In the genomic region with DNA sequence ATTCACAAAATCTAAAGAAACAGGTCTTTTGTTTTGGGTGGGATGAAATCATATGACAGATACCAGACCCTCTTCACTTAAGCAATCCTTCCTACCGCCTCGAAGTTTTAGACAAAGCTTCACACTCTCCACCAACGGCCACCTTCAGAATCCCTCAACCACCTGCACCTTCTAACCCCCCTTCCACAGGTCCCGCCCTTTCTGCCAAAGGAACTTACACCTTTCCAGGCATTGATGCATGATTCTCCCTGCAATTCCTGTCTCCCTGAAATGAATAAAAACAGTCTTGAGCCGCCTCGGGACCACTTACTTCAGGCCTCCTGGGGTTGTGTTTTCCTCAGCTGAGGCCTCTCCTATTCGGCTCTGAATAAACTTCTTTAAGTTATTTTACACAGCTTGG, we compare ENCODE assay signal across 9 cellular contexts. TPM values are rescaled to one million over a fixed set of nuclear protein-coding genes. Genes with fewer than 3 reads are reported as not detected.
DNase-seq lines count a peak whose midpoint lies in the region; ATAC-seq and TF ChIP-seq lines count a peak whose summit lies in the region.
"Had no signal": no experiment of that assay in that cellular context is flagged by ENCODE, and none has a peak within 500 bp of the region (broad histone marks: within the 10 kb centered on the region; RNA-seq: fewer than 3 reads in every experiment).

No MANE protein-coding gene starts in this region.

- intact Hi-C loops in CD4-positive, alpha-beta memory T cell (cut with micrococcal nuclease), result no loop called here
- intact Hi-C loops in OCI-LY7 (cut with micrococcal nuclease; ENCODE audit: unreplicated experiment), result no loop called here

- no peaks in the 10 kb centered on the region for H3K27me3 ChIP-seq in CD4-positive, alpha-beta memory T cell (ENCODE audit: insufficient read depth, low read length)
- H3K27me3 ChIP-seq in OCI-LY1 (ENCODE audit: insufficient read depth, low read length) (no peaks in the 10 kb centered on the region), esophagus (ENCODE audit: control insufficient read depth in 1 of 2, insufficient read depth in 2 of 2, low read length in 2 of 2) (no peaks in the 10 kb centered on the region)

- peaks cover 0 to 47% (median 17%) of the 10 kb centered on the region in 8 donors for H3K9me3 Mint-ChIP-seq in CD4-positive, alpha-beta memory T cell
- H3K9me3 Mint-ChIP-seq in osteocyte (ENCODE audit: unreplicated experiment), result no peaks in the 10 kb centered on the region

- ATAC-seq in esophagus mucosa (no peak), HG03565 (IDR thresholded peaks at IDR 0.05; ENCODE audit: unreplicated experiment) (no peak)

- TF ChIP-seq CTCF in OCI-LY1 (IDR thresholded peaks at IDR 0.05; ENCODE audit: low read length) (no peak), osteocyte (IDR thresholded peaks at IDR 0.05) (no peak), OCI-LY7 (conservative IDR thresholded peaks at IDR 0.05; ENCODE audit: low read length) (no peak)

- no peaks in the 10 kb centered on the region for H3F3A ChIP-seq in OCI-LY1 (ENCODE audit: insufficient read depth, low read length)

- no peaks in the 10 kb centered on the region for H4K20me1 ChIP-seq in OCI-LY1 (ENCODE audit: insufficient read depth, low read length)
- no peaks in the 10 kb centered on the region for H4K20me1 ChIP-seq in OCI-LY7 (ENCODE audit: insufficient read depth, low read length)

- no peak overlapping the region for H3K4me3 ChIP-seq in CD4-positive, alpha-beta memory T cell (ENCODE audit: low read length in 2 of 2)
- H3K4me3 ChIP-seq in OCI-LY1 (ENCODE audit: low read depth, low read length, poor library complexity, severe bottlenecking), result peak overlapping the region; percentile 69
- peak overlapping the region; percentile 29 to 81 for H3K4me3 ChIP-seq in esophagus (ENCODE audit: low read depth in 1 of 2, low read length in 2 of 2)
- H3K4me3 ChIP-seq in OCI-LY7 (ENCODE audit: low read depth, low read length, poor library complexity, severe bottlenecking), result no peak overlapping the region

- no TSS peak for BruUV-seq in OCI-LY7 (replicated peaks; lab: Mats Ljungman, UMichigan)

- H2AFZ ChIP-seq in OCI-LY1 (ENCODE audit: low read length), result no peak overlapping the region
- no peak overlapping the region for H2AFZ ChIP-seq in OCI-LY7 (ENCODE audit: low read length)

- peaks cover 7 to 9% of the 10 kb centered on the region in 2 donors for H3K36me3 Mint-ChIP-seq in CD4-positive, alpha-beta memory T cell
- peaks cover 12% of the 10 kb centered on the region for H3K36me3 Mint-ChIP-seq in osteocyte (ENCODE audit: unreplicated experiment)

- 23 to 34% methylated on average over 7 of the region's 7 CpGs for WGBS in esophagus, 2 donors

- peak overlapping the region in 2 of 7 donors; percentile 6 to 79 for H3K27ac Mint-ChIP-seq in CD4-positive, alpha-beta memory T cell
- peak overlapping the region; percentile 91 for H3K27ac Mint-ChIP-seq in osteocyte (ENCODE audit: unreplicated experiment)

- H3K4me1 Mint-ChIP-seq in CD4-positive, alpha-beta memory T cell, result peaks cover 0 to 15% (median 4%) of the 10 kb centered on the region in 4 donors
- peaks cover 16% of the 10 kb centered on the region for H3K4me1 Mint-ChIP-seq in osteocyte (ENCODE audit: unreplicated experiment)

- no peaks in the 10 kb centered on the region for H3K36me3 ChIP-seq in CD4-positive, alpha-beta memory T cell (ENCODE audit: insufficient read depth, low read length)
- H3K36me3 ChIP-seq in OCI-LY1 (ENCODE audit: insufficient read depth, low read length), result no peaks in the 10 kb centered on the region
- no peaks in the 10 kb centered on the region for H3K36me3 ChIP-seq in esophagus (ENCODE audit: control insufficient read depth in 2 of 2, insufficient read depth in 2 of 2, low read length in 1 of 2)
- no peaks in the 10 kb centered on the region; the same call in 1 of the 2 replicates for H3K36me3 ChIP-seq in OCI-LY7 (ENCODE audit: insufficient read depth, low read length)

- POLR2A ChIA-PET in CD4-positive, alpha-beta memory T cell (lab: Charles Lee; ENCODE audit: partially characterized antibody), result interaction anchor here (1.3 kb wide), 1 partner anchor 111 kb away, joined by 3 read pairs; no protein-coding TSS in a partner anchor
- POLR2A ChIA-PET in OCI-LY7 (lab: Charles Lee), result no interaction called here

- CTCF ChIA-PET in CD4-positive, alpha-beta memory T cell (lab: Charles Lee; ENCODE audit: partially characterized antibody), result interaction anchor here (1.2 kb wide), 1 partner anchor 25 kb away, joined by 3 read pairs; no protein-coding TSS in a partner anchor
- CTCF ChIA-PET in OCI-LY7 (lab: Charles Lee; ENCODE audit: unreplicated experiment), result no interaction called here

- H3K79me2 ChIP-seq in OCI-LY1 (ENCODE audit: insufficient read depth, low read length) (no peaks in the 10 kb centered on the region), OCI-LY7 (ENCODE audit: insufficient read depth, low read depth, low read length) (no peaks in the 10 kb centered on the region)

- no peak overlapping the region for H3K27ac ChIP-seq in CD4-positive, alpha-beta memory T cell (ENCODE audit: low read depth, low read length)
- H3K27ac ChIP-seq in OCI-LY1 (ENCODE audit: low read depth, low read length, poor library complexity, severe bottlenecking) (peak overlapping the region; percentile 29), esophagus (ENCODE audit: low read depth in 2 of 2, low read length in 1 of 2) (peak overlapping the region in 1 of 2 donors; percentile 49), OCI-LY7 (ENCODE audit: low read depth, low read length, poor library complexity, severe bottlenecking) (no peak overlapping the region)

- H3K9me3 ChIP-seq in CD4-positive, alpha-beta memory T cell (ENCODE audit: control insufficient read depth in 1 of 2, low read length in 2 of 2), result no peaks in the 10 kb centered on the region
- H3K9me3 ChIP-seq in OCI-LY1 (ENCODE audit: low read length) (0 out of 2 replicates have a peak, but pooled peaks cover 3% of the 10 kb centered on the region), esophagus (ENCODE audit: control insufficient read depth in 2 of 2, insufficient read depth in 1 of 2, low read depth in 1 of 2, low read length in 1 of 2) (peaks cover 0 to 1% of the 10 kb centered on the region in 2 donors), OCI-LY7 (ENCODE audit: low read length) (no peaks in the 10 kb centered on the region)

- H3K27me3 Mint-ChIP-seq in CD4-positive, alpha-beta memory T cell, result peaks cover 6 to 8% of the 10 kb centered on the region in 2 donors
- no peaks in the 10 kb centered on the region for H3K27me3 Mint-ChIP-seq in osteocyte (ENCODE audit: unreplicated experiment)

- H3K4me3 Mint-ChIP-seq in CD4-positive, alpha-beta memory T cell, result peak overlapping the region; percentile 3 to 69 (median 58)
- peak overlapping the region; percentile 93 for H3K4me3 Mint-ChIP-seq in osteocyte (ENCODE audit: unreplicated experiment)

- peak overlapping the region; percentile 69 for H3K9ac ChIP-seq in OCI-LY1 (ENCODE audit: low read length)

- DNase-seq in CD4-positive, alpha-beta memory T cell, result no peak
- DNase-seq in osteocyte (ENCODE audit: extremely low spot score, unreplicated experiment) (no peak), NCI-H1436 (lab: John Stamatoyannopoulos, UW) (no peak), OCI-LY7 (ENCODE audit: low spot score) (no peak)

- H3K4me2 ChIP-seq in OCI-LY1 (ENCODE audit: low read length), result peak overlapping the region; percentile 68
- no peak overlapping the region for H3K4me2 ChIP-seq in OCI-LY7 (ENCODE audit: low read length)

- H3K9me2 ChIP-seq in OCI-LY1 (ENCODE audit: low read depth, low read length), result no peaks in the 10 kb centered on the region
- no peaks in the 10 kb centered on the region for H3K9me2 ChIP-seq in OCI-LY7 (ENCODE audit: insufficient read depth, low read length)

- H3K4me1 ChIP-seq in CD4-positive, alpha-beta memory T cell (ENCODE audit: insufficient read depth, low read length), result no peaks in the 10 kb centered on the region
- H3K4me1 ChIP-seq in OCI-LY1 (ENCODE audit: insufficient read depth, low read length, severe bottlenecking) (peaks cover 14% of the 10 kb centered on the region), esophagus (ENCODE audit: control insufficient read depth in 2 of 2, insufficient read depth in 2 of 2, low read length in 1 of 2) (no peaks in the 10 kb centered on the region), OCI-LY7 (ENCODE audit: insufficient read depth, low read length, poor library complexity, severe bottlenecking) (peaks cover 5% of the 10 kb centered on the region)

RNA-seq across cellular contexts. Expression of gene ZNF433, which starts 0.9 kb away (rescaled TPM):
- total RNA-seq in CD4-positive, alpha-beta memory T cell, result under 1 TPM; 0.38 to 0.44 TPM
- 1 to 10 TPM in 1 of 2 donors, under 1 TPM in 1; 0.98 to 2.2 TPM for polyA plus RNA-seq in CD4-positive, alpha-beta memory T cell
- 1 to 10 TPM; 5.0 to 7.3 TPM for polyA plus RNA-seq in esophagus
- total RNA-seq in osteocyte, result 4.5 and 7.5 TPM in 2 replicates
- 4.0 TPM for total RNA-seq in esophagus mucosa
- 1.6 and 1.9 TPM in 2 replicates for total RNA-seq in OCI-LY7 (2014; rRNA removed; shearing (Covaris generic))
- 0.76 and 0.89 TPM in 2 replicates for total RNA-seq in OCI-LY7 (2022)
- total RNA-seq: NCI-H460 had no signal

RNA-seq across cellular contexts. Expression of gene ZNF878, which starts 18.2 kb away (rescaled TPM):
- total RNA-seq in CD4-positive, alpha-beta memory T cell, result not detected
- polyA plus RNA-seq in CD4-positive, alpha-beta memory T cell, result not detected
- under 1 TPM; 0.18 to 0.24 TPM for polyA plus RNA-seq in esophagus
- 0.38 TPM in 1 of 2 replicates, not detected in the other for total RNA-seq in osteocyte
- 0.20 TPM for total RNA-seq in esophagus mucosa
- total RNA-seq in OCI-LY7 (2014; rRNA removed; shearing (Covaris generic)), result 0.72 and 1.0 TPM in 2 replicates
- total RNA-seq in OCI-LY7 (2022), result 1.0 and 1.5 TPM in 2 replicates
- total RNA-seq: NCI-H460 had no signal

RNA-seq across cellular contexts. Expression of gene ZNF844, which starts 29.9 kb away (rescaled TPM):
- 1 to 10 TPM; 8.8 to 9.8 TPM for total RNA-seq in CD4-positive, alpha-beta memory T cell
- polyA plus RNA-seq in CD4-positive, alpha-beta memory T cell, result 1 to 10 TPM; 2.3 to 3.2 TPM
- 1 to 10 TPM; 2.0 to 3.2 TPM for polyA plus RNA-seq in esophagus
- total RNA-seq in osteocyte, result 10.2 and 12.7 TPM in 2 replicates
- 5.6 TPM for total RNA-seq in esophagus mucosa
- 5.8 and 6.7 TPM in 2 replicates for total RNA-seq in OCI-LY7 (2014; rRNA removed; shearing (Covaris generic))
- total RNA-seq in OCI-LY7 (2022), result 7.7 and 9.3 TPM in 2 replicates
- total RNA-seq: NCI-H460 had no signal

Comparison
In these comparisons a context has a peak if more than half of its experiments do, and no peak if none do; other contexts are left out.
1. H3K4me3 ChIP-seq: peak in OCI-LY1 (single experiment) and esophagus (2 of 2); none in CD4-positive, alpha-beta memory T cell (0 of 2) and OCI-LY7 (single experiment).